In genomic region chr12:31603546-31604009, GRCh38 we compare ENCODE assay signal across 13 cellular contexts. TPM values are rescaled to one million over a fixed set of nuclear protein-coding genes. Genes with fewer than 3 reads are reported as not detected.
DNase-seq lines count a peak whose midpoint lies in the region; ATAC-seq, FAIRE-seq and TF ChIP-seq lines count a peak whose summit lies in the region.
"Had no signal": no experiment of that assay in that cellular context is flagged by ENCODE, and none has a peak within 500 bp of the region (broad histone marks: within the 10 kb centered on the region; RNA-seq: fewer than 3 reads in every experiment).

No MANE protein-coding gene starts in this region.

- ATAC-seq in GM19455 (IDR thresholded peaks at IDR 0.05; ENCODE audit: unreplicated experiment), result peak; percentile 98
- peak; percentile 96 for ATAC-seq in HG02970 (IDR thresholded peaks at IDR 0.05; ENCODE audit: low FRiP score, unreplicated experiment)
- ATAC-seq: HepG2 had no signal

- peak; percentile 86 for FAIRE-seq in GM12891 (lab: Jason Lieb, UNC)
- FAIRE-seq: HepG2 had no signal

- no peak for TF ChIP-seq POLR2A in GM12891 (IDR thresholded peaks at IDR 0.05; ENCODE audit: low read depth, low read length)

- no peak for DNase-seq in GM12891 (ENCODE audit: insufficient read length, low spot score)
- DNase-seq in MV-4-11 (lab: John Stamatoyannopoulos, UW), result peak; percentile 60
- no peak for DNase-seq in foreskin melanocyte
- DNase-seq in NCI-H1930 (lab: John Stamatoyannopoulos, UW), result no peak
- DNase-seq in activated CD8-positive, alpha-beta memory T cell treated with anti-CD3 and anti-CD28 coated beads for 24 hours, result no peak
- DNase-seq in NK-92 (lab: John Stamatoyannopoulos, UW; ENCODE audit: unreplicated experiment), result no peak
- DNase-seq: activated T-cell treated with anti-CD3 and anti-CD28 coated beads, Interleukin-2, amount 50 U/mL, for 48 hours; AML-193; glutamatergic neuron; stomach had no signal

TF ChIP-seq in GM12891, 5 proteins besides CTCF, POLR2A, EP300 and RAD21:
- TF ChIP-seq TAF1 (IDR thresholded peaks at IDR 0.05; ENCODE audit: low read depth, low read length), result no peak
- peak; percentile 46 for TF ChIP-seq PAX5 (IDR thresholded peaks at IDR 0.05; ENCODE audit: insufficient read depth, low read length, severe bottlenecking)
- TF ChIP-seq SPI1 (IDR thresholded peaks at IDR 0.05; ENCODE audit: low read depth, low read length), result peak; percentile 89
- no peak for TF ChIP-seq POLR2AphosphoS5 (IDR thresholded peaks at IDR 0.05; ENCODE audit: low read depth, low read length)
- peak; percentile 65; the same call in 1 of the 2 replicates for TF ChIP-seq POU2F2 (IDR thresholded peaks at IDR 0.05; ENCODE audit: low read depth, low read length)

RNA-seq across cellular contexts. Expression of gene DENND5B, which starts 12.6 kb away (rescaled TPM):
- 4.0 TPM for polyA plus RNA-seq in GM12891 (2012; ENCODE audit: low read depth, missing spikeins)

RNA-seq across cellular contexts. Expression of gene ETFBKMT, which starts 55.9 kb away (rescaled TPM):
- polyA plus RNA-seq in GM12891 (2012; ENCODE audit: low read depth, missing spikeins), result 0.26 TPM
